11 cellular contexts compared by ENCODE assay signal in genomic region chr21:26117324-26117971, GRCh38. TPM values are rescaled to one million over a fixed set of nuclear protein-coding genes. Genes with fewer than 3 reads are reported as not detected.
DNase-seq lines count a peak whose midpoint lies in the region; ATAC-seq, FAIRE-seq and TF ChIP-seq lines count a peak whose summit lies in the region.
"Had no signal": no experiment of that assay in that cellular context is flagged by ENCODE, and none has a peak within 500 bp of the region (broad histone marks: within the 10 kb centered on the region; RNA-seq: fewer than 3 reads in every experiment).

No MANE protein-coding gene starts in this region.

- H3K27ac ChIP-seq in ascending aorta: peak overlapping the region; percentile 19 to 26
- H3K27ac ChIP-seq: cardiac muscle cell had no signal

- ATAC-seq in GM19372 (IDR thresholded peaks at IDR 0.05; ENCODE audit: low read depth, unreplicated experiment) (peak; percentile 55), HG03175 (IDR thresholded peaks at IDR 0.05; ENCODE audit: unreplicated experiment) (peak; percentile 41), sciatic nerve (peak; percentile 32), GM21576 (IDR thresholded peaks at IDR 0.05; ENCODE audit: unreplicated experiment) (no peak)

- no peaks in the 10 kb centered on the region for H3K36me3 ChIP-seq in ascending aorta
- H3K36me3 ChIP-seq: cardiac muscle cell had no signal

- FAIRE-seq in HTR-8/SVneo (lab: Jason Lieb, UNC): no peak

- no peak for DNase-seq in ascending aorta (ENCODE audit: low spot score in 2 of 2)
- DNase-seq in sciatic nerve (ENCODE audit: low spot score): no peak
- no peak for DNase-seq in NCI-H2107 treated with DMSO at 0.1 percent for 48 hours (lab: John Stamatoyannopoulos, UW; ENCODE audit: unreplicated experiment)
- no peak for DNase-seq in inferior parietal cortex (ENCODE audit: extremely low spot score)
- no peak for DNase-seq in HTR-8/SVneo (ENCODE audit: insufficient read length, low spot score)
- DNase-seq: activated B cell treated with CpG ODN at 0.5 μM for 24 hours; stimulated activated CD4-positive, alpha-beta T cell treated with anti-CD3 and anti-CD28 coated beads, Interleukin-4, amount 100 ng/mL, for 4 hours had no signal

- no peak for TF ChIP-seq CTCF in ascending aorta (IDR thresholded peaks at IDR 0.05)

- no peaks in the 10 kb centered on the region for H3K9me3 ChIP-seq in ascending aorta

- no peak overlapping the region for H3K4me3 ChIP-seq in ascending aorta
- H3K4me3 ChIP-seq: cardiac muscle cell had no signal

- H3K27me3 ChIP-seq in ascending aorta: no peaks in the 10 kb centered on the region
- H3K27me3 ChIP-seq: cardiac muscle cell had no signal

- peaks cover 4 to 12% of the 10 kb centered on the region in 2 donors for H3K4me1 ChIP-seq in ascending aorta

- intact Hi-C loops in ascending aorta (cut with DNase I) (no loop called here), sciatic nerve (cut with DNase I) (no loop called here)

RNA-seq across cellular contexts. Expression of gene APP, which starts 53.1 kb away (rescaled TPM):
- total RNA-seq in ascending aorta (350 TPM), sciatic nerve (497 TPM)
